ENCODE assay signal across 5 cellular contexts in genomic region chr2:55706258-55706657, GRCh38. TPM values are rescaled to one million over a fixed set of nuclear protein-coding genes. Genes with fewer than 3 reads are reported as not detected.
DNase-seq lines count a peak whose midpoint lies in the region; ATAC-seq and TF ChIP-seq lines count a peak whose summit lies in the region.
"Not testable (repeated sequence)": the region's sequence is repeated elsewhere in the genome, so short reads cannot be mapped to it uniquely, and the experiment has no call there.

No MANE protein-coding gene starts in this region.

- WGBS in endodermal cell (ENCODE audit: insufficient coverage in 1 of 2, insufficient read length in 1 of 2), 2 experiments = 84% methylated on average over 2 of the region's 4 CpGs; no CpG with 5 or more reads in 1 of the 2 experiments

- H3K9me3 ChIP-seq in endodermal cell (ENCODE audit: control insufficient read depth, low read length) = not testable (repeated sequence)

- POLR2A ChIA-PET in WTC11 (lab: Charles Lee) = not testable (repeated sequence)

- H3K36me3 ChIP-seq in endodermal cell (ENCODE audit: control insufficient read depth, insufficient read depth, low read length) = not testable (repeated sequence)

- not testable (repeated sequence) for H3K27me3 Mint-ChIP-seq in WTC11 (ENCODE audit: low read depth); endodermal cell (ENCODE audit: insufficient read depth)

- not testable (repeated sequence) for H3K27me3 ChIP-seq in endodermal cell (ENCODE audit: control insufficient read depth, insufficient read depth, low read length, poor library complexity, severe bottlenecking); layer of hippocampus (ENCODE audit: control insufficient read depth, insufficient read depth, low read length)

- CTCF ChIA-PET in WTC11 (lab: Charles Lee) = not testable (repeated sequence)

- H3K27ac ChIP-seq in cingulate gyrus (ENCODE audit: low read depth, low read length) = peak overlapping the region; percentile 96
- not testable (repeated sequence) for H3K27ac ChIP-seq in endodermal cell (ENCODE audit: low read depth, low read length)
- peak overlapping the region; percentile 96 for H3K27ac ChIP-seq in layer of hippocampus (ENCODE audit: low read depth, low read length)
- peak overlapping the region; percentile 98 for H3K27ac ChIP-seq in temporal lobe (ENCODE audit: low read depth, low read length)

- not testable (repeated sequence) for H3K27ac Mint-ChIP-seq in WTC11
- H3K27ac Mint-ChIP-seq in endodermal cell = peak overlapping the region; percentile 30

- H3K4me3 Mint-ChIP-seq in WTC11, endodermal cell: not testable (repeated sequence)

- H3K36me3 Mint-ChIP-seq in WTC11; endodermal cell (ENCODE audit: low read depth): not testable (repeated sequence)

- not testable (repeated sequence) for H3K4me1 ChIP-seq in endodermal cell (ENCODE audit: control insufficient read depth, insufficient read depth, low read length)

- not testable (repeated sequence) for H3K4me1 Mint-ChIP-seq in WTC11
- H3K4me1 Mint-ChIP-seq in endodermal cell = peaks cover 18% of the 10 kb centered on the region

- not testable (repeated sequence) for H3K4me3 ChIP-seq in endodermal cell (ENCODE audit: low read length)

- not testable (repeated sequence) for H3K9me3 Mint-ChIP-seq in WTC11, endodermal cell

- not testable (repeated sequence) for H3K9ac ChIP-seq in endodermal cell (ENCODE audit: extremely low read depth, low read length, poor library complexity, severe bottlenecking)

- DNase-seq in WTC11 (ENCODE audit: low spot score); endodermal cell: not testable (repeated sequence)

- not testable (repeated sequence) for TF ChIP-seq CTCF in WTC11 (IDR thresholded peaks at IDR 0.05); endodermal cell (conservative IDR thresholded peaks at IDR 0.05)

- not testable (repeated sequence) for ATAC-seq in WTC11

TF ChIP-seq in WTC11, 78 proteins besides CTCF, POLR2A, EP300 and RAD21:
- peak; percentile 97 for TF ChIP-seq HMGA2 (CRISPR knock-in tag; IDR thresholded peaks at IDR 0.05)
TF ChIP-seq in WTC11: peak in this region for 1; not testable (repeated sequence) for 77.

RNA-seq across cellular contexts. Expression of gene PNPT1, which starts 12.6 kb away (rescaled TPM):
- total RNA-seq in WTC11 (2021) (36.7 to 44.9 TPM (median 37.0 TPM) in 3 replicates), endodermal cell (10 to 100 TPM; 42.1 TPM), temporal lobe (21.6 TPM)
- polyA plus RNA-seq in endodermal cell (2013, experiment 1 of 2) = 23.5 TPM
- polyA plus RNA-seq in endodermal cell (2013, experiment 2 of 2) = 23.8 TPM
